Comparison of ENCODE assay signal across 11 cellular contexts in genomic region chr6:30813623-30814136, GRCh38.
DNase-seq lines count a peak whose midpoint lies in the region; FAIRE-seq and TF ChIP-seq lines count a peak whose summit lies in the region.
"Had no signal": no experiment of that assay in that cellular context is flagged by ENCODE, and none has a peak within 500 bp of the region (broad histone marks: within the 10 kb centered on the region; RNA-seq: fewer than 3 reads in every experiment).

No MANE protein-coding gene starts in this region.

- H3K36me3 Mint-ChIP-seq in activated CD4-positive, alpha-beta T cell treated with anti-CD3 and anti-CD28 coated beads, Interleukin-2, amount 10 ng/mL, durations not matched to agents 7 days and 5 days (ENCODE audit: low read depth): peaks cover 30% of the 10 kb centered on the region

- peak overlapping the region; percentile 20 for H3K4me2 ChIP-seq in endothelial cell of umbilical vein (ENCODE audit: insufficient read depth, low read length)

- H3K9me3 ChIP-seq in endothelial cell of umbilical vein (replicated peaks; ENCODE audit: control insufficient read depth, insufficient read depth, low read length): no peaks in the 10 kb centered on the region
- no peaks in the 10 kb centered on the region for H3K9me3 ChIP-seq in skeletal muscle tissue (ENCODE audit: control insufficient read depth in 3 of 3, low read length in 3 of 3)

- H3K4me3 Mint-ChIP-seq in activated CD4-positive, alpha-beta T cell treated with anti-CD3 and anti-CD28 coated beads, Interleukin-2, amount 10 ng/mL, durations not matched to agents 7 days and 5 days: no peak overlapping the region

- H3K27ac Mint-ChIP-seq in activated CD4-positive, alpha-beta T cell treated with anti-CD3 and anti-CD28 coated beads, Interleukin-2, amount 10 ng/mL, durations not matched to agents 7 days and 5 days: peak overlapping the region; percentile 93

- TF ChIP-seq CTCF in endothelial cell of umbilical vein (IDR thresholded peaks at IDR 0.05; ENCODE audit: extremely low read depth in 1 of 2, insufficient read depth in 1 of 2, low read depth in 1 of 2, low read length in 2 of 2): no peak

- H3K4me1 ChIP-seq in endothelial cell of umbilical vein (ENCODE audit: control insufficient read depth, extremely low read depth, insufficient read depth, low read length): peaks cover 32% of the 10 kb centered on the region
- peaks cover 0 to 8% (median 2%) of the 10 kb centered on the region in 3 donors for H3K4me1 ChIP-seq in skeletal muscle tissue (ENCODE audit: control insufficient read depth in 3 of 3, insufficient read depth in 3 of 3, low read length in 3 of 3)

- no peak overlapping the region for H2AFZ ChIP-seq in endothelial cell of umbilical vein (ENCODE audit: low read depth, low read length)

- H3K9me1 ChIP-seq in endothelial cell of umbilical vein (replicated peaks; ENCODE audit: control insufficient read depth, extremely low read depth, insufficient read depth, low read length): no peaks in the 10 kb centered on the region

- peaks cover 70% of the 10 kb centered on the region for H3K4me1 Mint-ChIP-seq in activated CD4-positive, alpha-beta T cell treated with anti-CD3 and anti-CD28 coated beads, Interleukin-2, amount 10 ng/mL, durations not matched to agents 7 days and 5 days

- no peaks in the 10 kb centered on the region for H3K27me3 Mint-ChIP-seq in activated CD4-positive, alpha-beta T cell treated with anti-CD3 and anti-CD28 coated beads, Interleukin-2, amount 10 ng/mL, durations not matched to agents 7 days and 5 days

- intact Hi-C loops in endothelial cell of umbilical vein (cut with micrococcal nuclease): loop anchor here (1.0 kb wide), 4 partner anchors 31 to 69 kb away; partner anchors contain the start of gene IER3

- dilution Hi-C loops in endothelial cell of umbilical vein (cut with MboI; ENCODE audit: extremely low pct_ligation_motif_present, low sequenced_read_pairs): no loop called here

- no peak for DNase-seq in activated CD4-positive, alpha-beta T cell treated with anti-CD3 and anti-CD28 coated beads, Interleukin-2, amount 10 ng/mL, durations not matched to agents 7 days and 5 days
- no peak for DNase-seq in activated CD4-positive, alpha-beta T cell treated with anti-CD3 and anti-CD28 coated beads for 4 hours
- DNase-seq in RPMI7951 (ENCODE audit: low read depth) (peak; percentile 55), endothelial cell of umbilical vein (ENCODE audit: low read depth, low spot score) (no peak), kidney tubule cell (ENCODE audit: low spot score) (no peak), NCI-H226 (no peak), HPDE6-E6E7 (ENCODE audit: extremely low spot score) (no peak)
- DNase-seq: NCI-H1694, retina had no signal

- H3K27ac ChIP-seq in endothelial cell of umbilical vein (ENCODE audit: insufficient read depth, low read depth, low read length) (peak overlapping the region; percentile 93), skeletal muscle tissue (ENCODE audit: low read depth, low read length) (peak overlapping the region; percentile 25)
- H3K27ac ChIP-seq: VCaP had no signal

- BruUV-seq in endothelial cell of umbilical vein (replicated peaks; lab: Mats Ljungman, UMichigan): no TSS peak

- no peaks in the 10 kb centered on the region for H3K79me2 ChIP-seq in endothelial cell of umbilical vein (ENCODE audit: control insufficient read depth, insufficient read depth, low read length)

- CTCF ChIA-PET in activated CD4-positive, alpha-beta T cell treated with anti-CD3 and anti-CD28 coated beads, Interleukin-2, amount 10 ng/mL, durations not matched to agents 7 days and 5 days (lab: Charles Lee): interaction anchor here (1.0 to 2.1 kb wide), 3 partner anchors 10 to 15 kb away, joined by 4 to 6 read pairs (median 4); no protein-coding TSS in a partner anchor
- CTCF ChIA-PET in endothelial cell of umbilical vein (lab: Charles Lee): interaction anchor here (0.6 to 3.3 kb wide), 7 partner anchors 8 to 274 kb away, joined by 3 to 10 read pairs (median 4); no protein-coding TSS in a partner anchor

- H3K9me3 Mint-ChIP-seq in activated CD4-positive, alpha-beta T cell treated with anti-CD3 and anti-CD28 coated beads, Interleukin-2, amount 10 ng/mL, durations not matched to agents 7 days and 5 days: peaks cover 11% of the 10 kb centered on the region

- TF ChIP-seq POLR2A in endothelial cell of umbilical vein (IDR thresholded peaks at IDR 0.05; ENCODE audit: low read depth, low read length): no peak

- H3K9ac ChIP-seq in endothelial cell of umbilical vein (replicated peaks; ENCODE audit: extremely low read depth, insufficient read depth, low read length) (peak overlapping the region; percentile 49), skeletal muscle tissue (ENCODE audit: low read depth in 1 of 3, low read length in 3 of 3) (no peak overlapping the region)

- POLR2A ChIA-PET in activated CD4-positive, alpha-beta T cell treated with anti-CD3 and anti-CD28 coated beads, Interleukin-2, amount 10 ng/mL, durations not matched to agents 7 days and 5 days (lab: Charles Lee): interaction anchor here (0.7 kb wide), 1 partner anchor 25 kb away, joined by 3 read pairs; no protein-coding TSS in a partner anchor
- POLR2A ChIA-PET in endothelial cell of umbilical vein (lab: Charles Lee): interaction anchor here (0.5 to 1.4 kb wide), 2 partner anchors 50 to 70 kb away, joined by 6 to 8 read pairs; partner anchors contain the start of gene IER3

- H3K27me3 ChIP-seq in endothelial cell of umbilical vein (ENCODE audit: control insufficient read depth in 2 of 2, insufficient read depth in 2 of 2, low read length in 2 of 2): no peaks in the 10 kb centered on the region
- no peaks in the 10 kb centered on the region for H3K27me3 ChIP-seq in skeletal muscle tissue (ENCODE audit: control insufficient read depth in 3 of 3, insufficient read depth in 3 of 3, low read length in 3 of 3)

- no peaks in the 10 kb centered on the region for H3K36me3 ChIP-seq in endothelial cell of umbilical vein (ENCODE audit: control insufficient read depth in 2 of 2, extremely low read depth in 1 of 2, insufficient read depth in 2 of 2, low read length in 2 of 2)
- no peaks in the 10 kb centered on the region for H3K36me3 ChIP-seq in skeletal muscle tissue (ENCODE audit: control insufficient read depth in 3 of 3, insufficient read depth in 3 of 3, low read length in 3 of 3)

- H3K4me3 ChIP-seq in endothelial cell of umbilical vein (replicated peaks in 1 of 3; ENCODE audit: insufficient read depth in 1 of 3, low read depth in 1 of 3, low read length in 3 of 3) (no peak overlapping the region), skeletal muscle tissue (ENCODE audit: low read length in 3 of 3) (no peak overlapping the region)

- FAIRE-seq in endothelial cell of umbilical vein (lab: Jason Lieb, UNC): no peak

- no peaks in the 10 kb centered on the region for H4K20me1 ChIP-seq in endothelial cell of umbilical vein (replicated peaks; ENCODE audit: control insufficient read depth, extremely low read depth, insufficient read depth, low read length)

TF ChIP-seq in endothelial cell of umbilical vein, 7 proteins besides CTCF, POLR2A, EP300 and RAD21:
- no peak for TF ChIP-seq JUN (IDR thresholded peaks at IDR 0.05; ENCODE audit: borderline replicate concordance, insufficient read depth, insufficient read length, low read depth)
- no peak for TF ChIP-seq MAX (IDR thresholded peaks at IDR 0.05; ENCODE audit: insufficient read depth, insufficient read length)
- no peak for TF ChIP-seq POLR2AphosphoS5 (IDR thresholded peaks at IDR 0.05; ENCODE audit: insufficient read depth, low read depth, low read length)
- no peak for TF ChIP-seq EZH2 (IDR thresholded peaks at IDR 0.05; ENCODE audit: borderline replicate concordance, low read depth, low read length, severe bottlenecking)
- no peak for TF ChIP-seq MYC (IDR thresholded peaks at IDR 0.05; ENCODE audit: low read depth, low read length)
- no peak for TF ChIP-seq GATA2 (IDR thresholded peaks at IDR 0.05; ENCODE audit: insufficient read depth, insufficient read length, low read depth, low read length)
- TF ChIP-seq FOS (IDR thresholded peaks at IDR 0.05; ENCODE audit: borderline replicate concordance, insufficient read depth, low read length): no peak
